ENCODE assay signal across 8 cellular contexts in genomic region chr21:36330904-36331303, GRCh38. TPM values are rescaled to one million over a fixed set of nuclear protein-coding genes. Genes with fewer than 3 reads are reported as not detected.
DNase-seq lines count a peak whose midpoint lies in the region; ATAC-seq and TF ChIP-seq lines count a peak whose summit lies in the region.

No MANE protein-coding gene starts in this region.

- no peak overlapping the region for H2AFZ ChIP-seq in trophoblast cell (ENCODE audit: insufficient read depth, low read length, poor library complexity)

- no peak overlapping the region for H2BK120ac ChIP-seq in trophoblast cell (ENCODE audit: insufficient read depth, low read length, poor library complexity)

- peaks cover 11% of the 10 kb centered on the region for H3K36me3 Mint-ChIP-seq in activated T-cell treated with anti-CD3 and anti-CD28 coated beads, Interleukin-2, amount 50 U/mL, for 4 hours (ENCODE audit: insufficient read depth)

- H3K9me3 ChIP-seq in trophoblast cell (ENCODE audit: insufficient read depth, low read depth, low read length) = no peaks in the 10 kb centered on the region

- peaks cover 15% of the 10 kb centered on the region for H3K79me2 ChIP-seq in trophoblast cell (ENCODE audit: control insufficient read depth, insufficient read depth, low read length, poor library complexity)

- peaks cover 0 to 3% of the 10 kb centered on the region in 2 experiments for H3K4me1 ChIP-seq in trophoblast cell (ENCODE audit: control insufficient read depth in 1 of 2, insufficient read depth in 2 of 2, low read length in 2 of 2)

- no peak overlapping the region for H3K27ac ChIP-seq in trophoblast cell (ENCODE audit: low read depth, low read length)

- no peak overlapping the region for H2BK12ac ChIP-seq in trophoblast cell (ENCODE audit: low read length)

- H4K91ac ChIP-seq in trophoblast cell (ENCODE audit: low read depth, low read length) = no peak overlapping the region

- no peaks in the 10 kb centered on the region for H3K79me1 ChIP-seq in trophoblast cell (ENCODE audit: low read length)

- no peak overlapping the region for H2BK5ac ChIP-seq in trophoblast cell (ENCODE audit: low read depth, low read length, poor library complexity)

- H4K8ac ChIP-seq in trophoblast cell (ENCODE audit: low read depth, low read length) = no peak overlapping the region

- H3K23ac ChIP-seq in trophoblast cell (ENCODE audit: low read length) = no peak overlapping the region

- H3K4ac ChIP-seq in trophoblast cell (ENCODE audit: low read depth, low read length) = peak overlapping the region; percentile 9

- DNase-seq in DMS114 treated with DMSO at 0.1 percent for 48 hours (lab: John Stamatoyannopoulos, UW; ENCODE audit: unreplicated experiment) (peak; percentile 35), HFF-Myc (ENCODE audit: extremely low read depth, low read depth) (no peak), NOMO-1 treated with DMSO at 0.1 percent for 48 hours (lab: John Stamatoyannopoulos, UW; ENCODE audit: unreplicated experiment) (peak; percentile 39), foreskin fibroblast (peak; percentile 27 to 70), trophoblast cell (peak; percentile 48 to 74)
- DNase-seq in activated T-cell treated with anti-CD3 and anti-CD28 coated beads, Interleukin-2, amount 50 U/mL, for 4 hours = peak; percentile 33

- ATAC-seq in activated T-cell treated with anti-CD3 and anti-CD28 coated beads, Interleukin-2, amount 50 U/mL, for 4 hours = peak; percentile 79 to 82
- no peak for ATAC-seq in GM21390 (IDR thresholded peaks at IDR 0.05; ENCODE audit: unreplicated experiment)
- ATAC-seq in GM21528 (IDR thresholded peaks at IDR 0.05; ENCODE audit: low FRiP score, unreplicated experiment) = no peak

- H3K18ac ChIP-seq in trophoblast cell (ENCODE audit: low read length) = no peak overlapping the region

- TF ChIP-seq CTCF in HFF-Myc (IDR thresholded peaks at IDR 0.05; ENCODE audit: low read depth, low read length, missing control alignments) (peak; percentile 64), foreskin fibroblast (IDR thresholded peaks at IDR 0.05; ENCODE audit: low read depth, low read length) (peak; percentile 73)

- no peak overlapping the region for H3K9ac ChIP-seq in trophoblast cell (ENCODE audit: low read length)

- H4K12ac ChIP-seq in trophoblast cell (ENCODE audit: low read depth, low read length) = no peak overlapping the region

- H2AK5ac ChIP-seq in trophoblast cell (ENCODE audit: low read length) = no peak overlapping the region

- no peaks in the 10 kb centered on the region for H3K27me3 Mint-ChIP-seq in activated T-cell treated with anti-CD3 and anti-CD28 coated beads, Interleukin-2, amount 50 U/mL, for 4 hours (ENCODE audit: low read depth)

- H3K4me2 ChIP-seq in trophoblast cell (ENCODE audit: low read length) = no peak overlapping the region

- H3K27me3 ChIP-seq in trophoblast cell (ENCODE audit: insufficient read depth, low read length) = no peaks in the 10 kb centered on the region

- H3K36me3 ChIP-seq in trophoblast cell (ENCODE audit: control insufficient read depth in 1 of 2, insufficient read depth in 2 of 2, low read length in 2 of 2) = peaks cover 9 to 23% of the 10 kb centered on the region in 2 experiments

- peaks cover 48% of the 10 kb centered on the region for H3K4me1 Mint-ChIP-seq in activated T-cell treated with anti-CD3 and anti-CD28 coated beads, Interleukin-2, amount 50 U/mL, for 4 hours (ENCODE audit: low read depth)

- H3K4me3 Mint-ChIP-seq in activated T-cell treated with anti-CD3 and anti-CD28 coated beads, Interleukin-2, amount 50 U/mL, for 4 hours = no peak overlapping the region

- H3K14ac ChIP-seq in trophoblast cell (ENCODE audit: low read length) = no peak overlapping the region

- WGBS in trophoblast cell (ENCODE audit: extremely low coverage, insufficient coverage, insufficient read length) = no CpG with 5 or more reads among the region's 2 CpGs

- no peak overlapping the region for H3K4me3 ChIP-seq in HFF-Myc (replicated peaks; ENCODE audit: low read depth, low read length)
- H3K4me3 ChIP-seq in foreskin fibroblast (ENCODE audit: low read depth in 1 of 2, low read length in 2 of 2) = no peak overlapping the region
- H3K4me3 ChIP-seq in trophoblast cell (ENCODE audit: low read depth, low read length) = no peak overlapping the region

- no peaks in the 10 kb centered on the region for H3K9me3 Mint-ChIP-seq in activated T-cell treated with anti-CD3 and anti-CD28 coated beads, Interleukin-2, amount 50 U/mL, for 4 hours

RNA-seq across cellular contexts. Expression of gene MORC3, which starts 10.9 kb away (rescaled TPM):
- total RNA-seq in activated T-cell treated with anti-CD3 and anti-CD28 coated beads, Interleukin-2, amount 50 U/mL, for 4 hours = 10 to 100 TPM; 17.1 to 22.7 (median 19.6) TPM
- 21.7 and 22.7 TPM in 2 replicates for polyA plus RNA-seq in trophoblast cell (2013)

RNA-seq across cellular contexts. Expression of gene CHAF1B, which starts 54.3 kb away (rescaled TPM):
- 10 to 100 TPM; 23.1 to 30.0 (median 25.6) TPM for total RNA-seq in activated T-cell treated with anti-CD3 and anti-CD28 coated beads, Interleukin-2, amount 50 U/mL, for 4 hours
- polyA plus RNA-seq in trophoblast cell (2013) = 7.7 and 8.0 TPM in 2 replicates

Comparison
In these comparisons a context has a peak if more than half of its experiments do, and no peak if none do; other contexts are left out.
1. ATAC-seq: peak in activated T-cell treated with anti-CD3 and anti-CD28 coated beads, Interleukin-2, amount 50 U/mL, for 4 hours (2 of 2); none in GM21390 (single experiment) and GM21528 (single experiment).